Comparison of ENCODE assay signal across 1 cellular context in the genomic region with DNA sequence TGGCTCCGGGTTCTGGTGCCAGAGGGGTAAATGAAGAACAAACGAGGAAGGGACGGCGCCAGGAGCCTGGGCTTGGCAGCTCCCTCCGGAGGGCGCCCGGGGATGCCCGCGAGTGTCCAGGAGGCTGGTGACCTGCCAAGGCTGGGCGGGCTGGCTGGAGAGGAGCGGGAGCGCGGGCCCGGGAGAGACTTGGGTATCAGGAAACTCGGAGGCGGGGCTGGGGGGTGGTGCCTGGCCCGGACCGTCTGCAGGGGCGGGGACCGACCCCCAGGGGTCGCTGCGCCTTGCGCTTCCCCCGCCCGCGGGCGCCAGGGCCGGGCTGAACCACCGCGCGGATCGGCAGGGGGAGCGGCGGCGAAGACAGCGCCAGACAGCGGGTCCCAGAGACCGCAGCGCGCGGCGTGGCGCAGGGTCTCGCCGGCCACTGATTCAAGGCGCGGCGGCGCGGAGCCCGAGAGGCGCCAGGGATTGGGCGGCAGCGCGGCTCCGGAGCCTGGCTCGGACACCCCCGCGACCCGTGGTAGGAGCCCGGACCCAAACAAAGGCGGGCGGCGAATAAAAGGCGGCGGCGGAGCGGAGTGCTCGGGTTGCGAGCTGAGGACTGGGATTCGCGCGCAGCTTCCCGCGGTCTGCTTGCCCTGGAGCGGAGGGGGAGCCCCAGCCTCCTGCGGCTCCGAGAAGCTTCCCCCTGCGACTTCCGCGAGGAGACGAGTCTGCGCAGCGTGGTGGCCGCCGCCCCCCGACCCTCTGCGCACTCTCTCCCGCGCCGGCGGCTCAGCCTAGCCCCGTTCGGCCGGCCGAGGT.
TF ChIP-seq lines count a peak whose summit lies in the region.

A gene with protein sequence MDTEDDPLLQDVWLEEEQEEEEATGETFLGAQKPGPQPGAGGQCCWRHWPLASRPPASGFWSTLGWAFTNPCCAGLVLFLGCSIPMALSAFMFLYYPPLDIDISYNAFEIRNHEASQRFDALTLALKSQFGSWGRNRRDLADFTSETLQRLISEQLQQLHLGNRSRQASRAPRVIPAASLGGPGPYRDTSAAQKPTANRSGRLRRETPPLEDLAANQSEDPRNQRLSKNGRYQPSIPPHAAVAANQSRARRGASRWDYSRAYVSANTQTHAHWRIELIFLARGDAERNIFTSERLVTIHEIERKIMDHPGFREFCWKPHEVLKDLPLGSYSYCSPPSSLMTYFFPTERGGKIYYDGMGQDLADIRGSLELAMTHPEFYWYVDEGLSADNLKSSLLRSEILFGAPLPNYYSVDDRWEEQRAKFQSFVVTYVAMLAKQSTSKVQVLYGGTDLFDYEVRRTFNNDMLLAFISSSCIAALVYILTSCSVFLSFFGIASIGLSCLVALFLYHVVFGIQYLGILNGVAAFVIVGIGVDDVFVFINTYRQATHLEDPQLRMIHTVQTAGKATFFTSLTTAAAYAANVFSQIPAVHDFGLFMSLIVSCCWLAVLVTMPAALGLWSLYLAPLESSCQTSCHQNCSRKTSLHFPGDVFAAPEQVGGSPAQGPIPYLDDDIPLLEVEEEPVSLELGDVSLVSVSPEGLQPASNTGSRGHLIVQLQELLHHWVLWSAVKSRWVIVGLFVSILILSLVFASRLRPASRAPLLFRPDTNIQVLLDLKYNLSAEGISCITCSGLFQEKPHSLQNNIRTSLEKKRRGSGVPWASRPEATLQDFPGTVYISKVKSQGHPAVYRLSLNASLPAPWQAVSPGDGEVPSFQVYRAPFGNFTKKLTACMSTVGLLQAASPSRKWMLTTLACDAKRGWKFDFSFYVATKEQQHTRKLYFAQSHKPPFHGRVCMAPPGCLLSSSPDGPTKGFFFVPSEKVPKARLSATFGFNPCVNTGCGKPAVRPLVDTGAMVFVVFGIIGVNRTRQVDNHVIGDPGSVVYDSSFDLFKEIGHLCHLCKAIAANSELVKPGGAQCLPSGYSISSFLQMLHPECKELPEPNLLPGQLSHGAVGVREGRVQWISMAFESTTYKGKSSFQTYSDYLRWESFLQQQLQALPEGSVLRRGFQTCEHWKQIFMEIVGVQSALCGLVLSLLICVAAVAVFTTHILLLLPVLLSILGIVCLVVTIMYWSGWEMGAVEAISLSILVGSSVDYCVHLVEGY (N-terminal part only) (plus strand): TSS at position 585 of the 804 bp plus-strand sequence. CDS start 21,838 bp downstream, outside the sequence.

TF ChIP-seq in K562, 482 proteins besides CTCF, POLR2A, EP300 and RAD21 (continued from another document and continues in another):
- TF ChIP-seq HOXB6 (CRISPR knock-in tag; IDR thresholded peaks at IDR 0.05; ENCODE audit: borderline replicate concordance) (no peak), PHTF2 (CRISPR knock-in tag; IDR thresholded peaks at IDR 0.05) (no peak), DDX20 (tag; IDR thresholded peaks at IDR 0.05; ENCODE audit: low read depth) (no peak), HNRNPL (IDR thresholded peaks at IDR 0.05; ENCODE audit: low read depth, low read length) (no peak), KLF1 (tag; IDR thresholded peaks at IDR 0.05) (0 out of 2 replicates have a peak, but pooled peaks have one; percentile 50), ZNF57 (CRISPR knock-in tag; IDR thresholded peaks at IDR 0.05) (no peak), CHCHD3 (CRISPR knock-in tag; IDR thresholded peaks at IDR 0.05) (no peak), HDAC3 (IDR thresholded peaks at IDR 0.05; ENCODE audit: borderline replicate concordance, partially characterized antibody) (no peak), ZKSCAN8 (CRISPR knock-in tag; IDR thresholded peaks at IDR 0.05) (no peak), POLR2G (IDR thresholded peaks at IDR 0.05; ENCODE audit: low read depth, low read length) (peak; percentile 83), NRF1 (conservative IDR thresholded peaks at IDR 0.05 in 1 of 2, IDR thresholded peaks at IDR 0.05 in 1 of 2) (peak; percentile 82 to 85), NR2C1 (IDR thresholded peaks at IDR 0.05) (no peak), NR2C1 (tag; IDR thresholded peaks at IDR 0.05) (no peak), SRSF9 (IDR thresholded peaks at IDR 0.05; ENCODE audit: borderline replicate concordance, low read depth, low read length) (no peak), ZNF696 (CRISPR knock-in tag; conservative IDR thresholded peaks at IDR 0.05) (no peak), SAFB2 (IDR thresholded peaks at IDR 0.05; ENCODE audit: borderline replicate concordance, low read depth, low read length, severe bottlenecking) (no peak), CBX1 (IDR thresholded peaks at IDR 0.05; ENCODE audit: low read depth) (no peak), LCOR (CRISPR knock-in tag; IDR thresholded peaks at IDR 0.05) (no peak)
- TF ChIP-seq, protein P1, sequence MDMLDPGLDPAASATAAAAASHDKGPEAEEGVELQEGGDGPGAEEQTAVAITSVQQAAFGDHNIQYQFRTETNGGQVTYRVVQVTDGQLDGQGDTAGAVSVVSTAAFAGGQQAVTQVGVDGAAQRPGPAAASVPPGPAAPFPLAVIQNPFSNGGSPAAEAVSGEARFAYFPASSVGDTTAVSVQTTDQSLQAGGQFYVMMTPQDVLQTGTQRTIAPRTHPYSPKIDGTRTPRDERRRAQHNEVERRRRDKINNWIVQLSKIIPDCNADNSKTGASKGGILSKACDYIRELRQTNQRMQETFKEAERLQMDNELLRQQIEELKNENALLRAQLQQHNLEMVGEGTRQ (CRISPR knock-in tag; IDR thresholded peaks at IDR 0.05) = no peak
- TF ChIP-seq, protein P2, sequence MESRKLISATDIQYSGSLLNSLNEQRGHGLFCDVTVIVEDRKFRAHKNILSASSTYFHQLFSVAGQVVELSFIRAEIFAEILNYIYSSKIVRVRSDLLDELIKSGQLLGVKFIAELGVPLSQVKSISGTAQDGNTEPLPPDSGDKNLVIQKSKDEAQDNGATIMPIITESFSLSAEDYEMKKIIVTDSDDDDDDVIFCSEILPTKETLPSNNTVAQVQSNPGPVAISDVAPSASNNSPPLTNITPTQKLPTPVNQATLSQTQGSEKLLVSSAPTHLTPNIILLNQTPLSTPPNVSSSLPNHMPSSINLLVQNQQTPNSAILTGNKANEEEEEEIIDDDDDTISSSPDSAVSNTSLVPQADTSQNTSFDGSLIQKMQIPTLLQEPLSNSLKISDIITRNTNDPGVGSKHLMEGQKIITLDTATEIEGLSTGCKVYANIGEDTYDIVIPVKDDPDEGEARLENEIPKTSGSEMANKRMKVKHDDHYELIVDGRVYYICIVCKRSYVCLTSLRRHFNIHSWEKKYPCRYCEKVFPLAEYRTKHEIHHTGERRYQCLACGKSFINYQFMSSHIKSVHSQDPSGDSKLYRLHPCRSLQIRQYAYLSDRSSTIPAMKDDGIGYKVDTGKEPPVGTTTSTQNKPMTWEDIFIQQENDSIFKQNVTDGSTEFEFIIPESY (CRISPR knock-in tag; IDR thresholded peaks at IDR 0.05) = no peak
- TF ChIP-seq, protein P3, sequence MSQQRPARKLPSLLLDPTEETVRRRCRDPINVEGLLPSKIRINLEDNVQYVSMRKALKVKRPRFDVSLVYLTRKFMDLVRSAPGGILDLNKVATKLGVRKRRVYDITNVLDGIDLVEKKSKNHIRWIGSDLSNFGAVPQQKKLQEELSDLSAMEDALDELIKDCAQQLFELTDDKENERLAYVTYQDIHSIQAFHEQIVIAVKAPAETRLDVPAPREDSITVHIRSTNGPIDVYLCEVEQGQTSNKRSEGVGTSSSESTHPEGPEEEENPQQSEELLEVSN (IDR thresholded peaks at IDR 0.05; ENCODE audit: borderline replicate concordance in 1 of 2, extremely low read depth in 1 of 2, insufficient read depth in 1 of 2, insufficient read length in 1 of 2, low read depth in 1 of 2, low read length in 1 of 2, poor library complexity in 1 of 2, severe bottlenecking in 1 of 2) = peak; percentile 38 to 50
- TF ChIP-seq, protein P4, sequence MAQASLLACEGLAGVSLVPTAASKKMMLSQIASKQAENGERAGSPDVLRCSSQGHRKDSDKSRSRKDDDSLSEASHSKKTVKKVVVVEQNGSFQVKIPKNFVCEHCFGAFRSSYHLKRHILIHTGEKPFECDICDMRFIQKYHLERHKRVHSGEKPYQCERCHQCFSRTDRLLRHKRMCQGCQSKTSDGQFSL (CRISPR knock-in tag; IDR thresholded peaks at IDR 0.05) = peak; percentile 73; the same call in 1 of the 2 replicates
- TF ChIP-seq, protein P4 (tag; IDR thresholded peaks at IDR 0.05) = no peak
- TF ChIP-seq, protein P5, sequence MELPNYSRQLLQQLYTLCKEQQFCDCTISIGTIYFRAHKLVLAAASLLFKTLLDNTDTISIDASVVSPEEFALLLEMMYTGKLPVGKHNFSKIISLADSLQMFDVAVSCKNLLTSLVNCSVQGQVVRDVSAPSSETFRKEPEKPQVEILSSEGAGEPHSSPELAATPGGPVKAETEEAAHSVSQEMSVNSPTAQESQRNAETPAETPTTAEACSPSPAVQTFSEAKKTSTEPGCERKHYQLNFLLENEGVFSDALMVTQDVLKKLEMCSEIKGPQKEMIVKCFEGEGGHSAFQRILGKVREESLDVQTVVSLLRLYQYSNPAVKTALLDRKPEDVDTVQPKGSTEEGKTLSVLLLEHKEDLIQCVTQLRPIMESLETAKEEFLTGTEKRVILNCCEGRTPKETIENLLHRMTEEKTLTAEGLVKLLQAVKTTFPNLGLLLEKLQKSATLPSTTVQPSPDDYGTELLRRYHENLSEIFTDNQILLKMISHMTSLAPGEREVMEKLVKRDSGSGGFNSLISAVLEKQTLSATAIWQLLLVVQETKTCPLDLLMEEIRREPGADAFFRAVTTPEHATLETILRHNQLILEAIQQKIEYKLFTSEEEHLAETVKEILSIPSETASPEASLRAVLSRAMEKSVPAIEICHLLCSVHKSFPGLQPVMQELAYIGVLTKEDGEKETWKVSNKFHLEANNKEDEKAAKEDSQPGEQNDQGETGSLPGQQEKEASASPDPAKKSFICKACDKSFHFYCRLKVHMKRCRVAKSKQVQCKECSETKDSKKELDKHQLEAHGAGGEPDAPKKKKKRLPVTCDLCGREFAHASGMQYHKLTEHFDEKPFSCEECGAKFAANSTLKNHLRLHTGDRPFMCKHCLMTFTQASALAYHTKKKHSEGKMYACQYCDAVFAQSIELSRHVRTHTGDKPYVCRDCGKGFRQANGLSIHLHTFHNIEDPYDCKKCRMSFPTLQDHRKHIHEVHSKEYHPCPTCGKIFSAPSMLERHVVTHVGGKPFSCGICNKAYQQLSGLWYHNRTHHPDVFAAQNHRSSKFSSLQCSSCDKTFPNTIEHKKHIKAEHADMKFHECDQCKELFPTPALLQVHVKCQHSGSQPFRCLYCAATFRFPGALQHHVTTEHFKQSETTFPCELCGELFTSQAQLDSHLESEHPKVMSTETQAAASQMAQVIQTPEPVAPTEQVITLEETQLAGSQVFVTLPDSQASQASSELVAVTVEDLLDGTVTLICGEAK (IDR thresholded peaks at IDR 0.05) = no peak
- TF ChIP-seq, protein P5 (CRISPR knock-in tag; IDR thresholded peaks at IDR 0.05) = no peak
- TF ChIP-seq, protein P6, sequence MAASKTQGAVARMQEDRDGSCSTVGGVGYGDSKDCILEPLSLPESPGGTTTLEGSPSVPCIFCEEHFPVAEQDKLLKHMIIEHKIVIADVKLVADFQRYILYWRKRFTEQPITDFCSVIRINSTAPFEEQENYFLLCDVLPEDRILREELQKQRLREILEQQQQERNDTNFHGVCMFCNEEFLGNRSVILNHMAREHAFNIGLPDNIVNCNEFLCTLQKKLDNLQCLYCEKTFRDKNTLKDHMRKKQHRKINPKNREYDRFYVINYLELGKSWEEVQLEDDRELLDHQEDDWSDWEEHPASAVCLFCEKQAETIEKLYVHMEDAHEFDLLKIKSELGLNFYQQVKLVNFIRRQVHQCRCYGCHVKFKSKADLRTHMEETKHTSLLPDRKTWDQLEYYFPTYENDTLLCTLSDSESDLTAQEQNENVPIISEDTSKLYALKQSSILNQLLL (CRISPR knock-in tag; IDR thresholded peaks at IDR 0.05; ENCODE audit: borderline replicate concordance) = no peak
- TF ChIP-seq, protein P7, sequence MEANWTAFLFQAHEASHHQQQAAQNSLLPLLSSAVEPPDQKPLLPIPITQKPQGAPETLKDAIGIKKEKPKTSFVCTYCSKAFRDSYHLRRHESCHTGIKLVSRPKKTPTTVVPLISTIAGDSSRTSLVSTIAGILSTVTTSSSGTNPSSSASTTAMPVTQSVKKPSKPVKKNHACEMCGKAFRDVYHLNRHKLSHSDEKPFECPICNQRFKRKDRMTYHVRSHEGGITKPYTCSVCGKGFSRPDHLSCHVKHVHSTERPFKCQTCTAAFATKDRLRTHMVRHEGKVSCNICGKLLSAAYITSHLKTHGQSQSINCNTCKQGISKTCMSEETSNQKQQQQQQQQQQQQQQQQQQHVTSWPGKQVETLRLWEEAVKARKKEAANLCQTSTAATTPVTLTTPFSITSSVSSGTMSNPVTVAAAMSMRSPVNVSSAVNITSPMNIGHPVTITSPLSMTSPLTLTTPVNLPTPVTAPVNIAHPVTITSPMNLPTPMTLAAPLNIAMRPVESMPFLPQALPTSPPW (CRISPR knock-in tag; IDR thresholded peaks at IDR 0.05) = peak; percentile 90
